ENCODE assay signal across 1 cellular context in the genomic region with DNA sequence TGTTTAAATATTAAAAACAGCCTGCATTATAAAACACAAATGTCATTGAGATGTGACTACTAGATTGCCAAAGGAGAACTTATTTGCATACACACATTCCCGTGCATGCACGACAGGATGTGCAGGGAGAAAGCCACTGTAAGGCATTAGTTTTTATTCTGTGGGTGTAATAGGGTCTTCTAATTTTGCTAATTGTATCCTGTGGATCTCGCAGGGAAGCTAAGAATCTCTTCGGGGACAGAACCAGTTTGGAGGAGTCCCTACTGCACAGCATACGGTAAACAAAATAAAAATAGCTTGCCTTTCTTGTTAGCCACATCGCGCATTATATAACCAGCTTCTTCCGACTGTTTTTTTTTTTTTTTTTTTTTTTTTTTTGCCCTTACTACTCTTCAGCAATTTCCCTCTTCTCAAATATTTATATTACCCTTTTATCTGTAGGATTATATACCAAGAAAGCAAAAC.
TF ChIP-seq lines count a peak whose summit lies in the region.

No MANE protein-coding gene starts in this region.

TF ChIP-seq in GM12878, 131 proteins besides CTCF, POLR2A, EP300 and RAD21 (continued from another document):
- TF ChIP-seq, protein P1, sequence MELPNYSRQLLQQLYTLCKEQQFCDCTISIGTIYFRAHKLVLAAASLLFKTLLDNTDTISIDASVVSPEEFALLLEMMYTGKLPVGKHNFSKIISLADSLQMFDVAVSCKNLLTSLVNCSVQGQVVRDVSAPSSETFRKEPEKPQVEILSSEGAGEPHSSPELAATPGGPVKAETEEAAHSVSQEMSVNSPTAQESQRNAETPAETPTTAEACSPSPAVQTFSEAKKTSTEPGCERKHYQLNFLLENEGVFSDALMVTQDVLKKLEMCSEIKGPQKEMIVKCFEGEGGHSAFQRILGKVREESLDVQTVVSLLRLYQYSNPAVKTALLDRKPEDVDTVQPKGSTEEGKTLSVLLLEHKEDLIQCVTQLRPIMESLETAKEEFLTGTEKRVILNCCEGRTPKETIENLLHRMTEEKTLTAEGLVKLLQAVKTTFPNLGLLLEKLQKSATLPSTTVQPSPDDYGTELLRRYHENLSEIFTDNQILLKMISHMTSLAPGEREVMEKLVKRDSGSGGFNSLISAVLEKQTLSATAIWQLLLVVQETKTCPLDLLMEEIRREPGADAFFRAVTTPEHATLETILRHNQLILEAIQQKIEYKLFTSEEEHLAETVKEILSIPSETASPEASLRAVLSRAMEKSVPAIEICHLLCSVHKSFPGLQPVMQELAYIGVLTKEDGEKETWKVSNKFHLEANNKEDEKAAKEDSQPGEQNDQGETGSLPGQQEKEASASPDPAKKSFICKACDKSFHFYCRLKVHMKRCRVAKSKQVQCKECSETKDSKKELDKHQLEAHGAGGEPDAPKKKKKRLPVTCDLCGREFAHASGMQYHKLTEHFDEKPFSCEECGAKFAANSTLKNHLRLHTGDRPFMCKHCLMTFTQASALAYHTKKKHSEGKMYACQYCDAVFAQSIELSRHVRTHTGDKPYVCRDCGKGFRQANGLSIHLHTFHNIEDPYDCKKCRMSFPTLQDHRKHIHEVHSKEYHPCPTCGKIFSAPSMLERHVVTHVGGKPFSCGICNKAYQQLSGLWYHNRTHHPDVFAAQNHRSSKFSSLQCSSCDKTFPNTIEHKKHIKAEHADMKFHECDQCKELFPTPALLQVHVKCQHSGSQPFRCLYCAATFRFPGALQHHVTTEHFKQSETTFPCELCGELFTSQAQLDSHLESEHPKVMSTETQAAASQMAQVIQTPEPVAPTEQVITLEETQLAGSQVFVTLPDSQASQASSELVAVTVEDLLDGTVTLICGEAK (IDR thresholded peaks at IDR 0.05; ENCODE audit: borderline replicate concordance), result no peak
TF ChIP-seq in GM12878: peak in this region for 3.
